17 cellular contexts compared by ENCODE assay signal in genomic region chr9:37425298-37425752, GRCh38. TPM values are rescaled to one million over a fixed set of nuclear protein-coding genes. Genes with fewer than 3 reads are reported as not detected.
DNase-seq lines count a peak whose midpoint lies in the region; ATAC-seq and TF ChIP-seq lines count a peak whose summit lies in the region.
"Had no signal": no experiment of that assay in that cellular context is flagged by ENCODE, and none has a peak within 500 bp of the region (broad histone marks: within the 10 kb centered on the region; RNA-seq: fewer than 3 reads in every experiment).

No MANE protein-coding gene starts in this region.

- H3K27ac Mint-ChIP-seq in chondrocyte (ENCODE audit: unreplicated experiment): peak overlapping the region; percentile 12
- H3K27ac Mint-ChIP-seq: natural killer cell, T-cell had no signal

- peaks cover 17% of the 10 kb centered on the region; the same call in 1 of the 2 replicates for H3K79me2 ChIP-seq in OCI-LY7 (ENCODE audit: insufficient read depth, low read depth, low read length)

- no peak overlapping the region for H3K4me3 Mint-ChIP-seq in chondrocyte (ENCODE audit: unreplicated experiment)
- H3K4me3 Mint-ChIP-seq: activated naive CD4-positive, alpha-beta T cell treated with anti-CD3 and anti-CD28 coated beads, Interleukin-2, amount 50 U/mL, for 24 hours; natural killer cell; T-cell had no signal

- H3K27ac ChIP-seq in OCI-LY7 (ENCODE audit: low read depth, low read length, poor library complexity, severe bottlenecking): no peak overlapping the region
- H3K27ac ChIP-seq: transverse colon had no signal

- intact Hi-C loops in OCI-LY7 (cut with micrococcal nuclease; ENCODE audit: unreplicated experiment): loop anchor here (10.0 kb wide), 1 partner anchor 661 kb away; no protein-coding TSS in a partner anchor
- intact Hi-C loops in posterior vena cava (cut with DNase I): no loop called here

- TF ChIP-seq CTCF in OCI-LY7 (conservative IDR thresholded peaks at IDR 0.05; ENCODE audit: low read length): no peak
- TF ChIP-seq CTCF in chondrocyte (IDR thresholded peaks at IDR 0.05): no peak

- no peaks in the 10 kb centered on the region for H3K27me3 Mint-ChIP-seq in chondrocyte (ENCODE audit: low read depth)
- H3K27me3 Mint-ChIP-seq: activated naive CD4-positive, alpha-beta T cell treated with anti-CD3 and anti-CD28 coated beads, Interleukin-2, amount 50 U/mL, for 24 hours; T-cell had no signal

- no peaks in the 10 kb centered on the region for H3K9me2 ChIP-seq in OCI-LY7 (ENCODE audit: insufficient read depth, low read length)

- no peak for ATAC-seq in GM19397 (IDR thresholded peaks at IDR 0.05; ENCODE audit: unreplicated experiment)
- ATAC-seq: activated CD4-positive, CD25-positive, alpha-beta regulatory T cell treated with anti-CD3 and anti-CD28 coated beads, Interleukin-2, amount 50 U/mL, for 24 hours; natural killer cell; T-cell had no signal

- H3K36me3 ChIP-seq in OCI-LY7 (ENCODE audit: insufficient read depth, low read length): peaks cover 64% of the 10 kb centered on the region

- no peaks in the 10 kb centered on the region for H3K9me3 ChIP-seq in OCI-LY7 (ENCODE audit: low read length)
- H3K9me3 ChIP-seq: transverse colon had no signal

- POLR2A ChIA-PET in OCI-LY7 (lab: Charles Lee): no interaction called here

- H3K4me2 ChIP-seq in OCI-LY7 (ENCODE audit: low read length): peak overlapping the region; percentile 74; the same call in 1 of the 2 replicates

- no peak overlapping the region for H2AFZ ChIP-seq in OCI-LY7 (ENCODE audit: low read length)

- no peaks in the 10 kb centered on the region for H4K20me1 ChIP-seq in OCI-LY7 (ENCODE audit: insufficient read depth, low read length)

- CTCF ChIA-PET in OCI-LY7 (lab: Charles Lee; ENCODE audit: unreplicated experiment): no interaction called here

- no peaks in the 10 kb centered on the region for H3K9me3 Mint-ChIP-seq in chondrocyte (ENCODE audit: low read depth)
- H3K9me3 Mint-ChIP-seq: activated naive CD4-positive, alpha-beta T cell treated with anti-CD3 and anti-CD28 coated beads, Interleukin-2, amount 50 U/mL, for 24 hours; natural killer cell; T-cell had no signal

- BruUV-seq in OCI-LY7 (replicated peaks; lab: Mats Ljungman, UMichigan): no TSS peak

- H3K4me3 ChIP-seq in OCI-LY7 (ENCODE audit: low read depth, low read length, poor library complexity, severe bottlenecking): no peak overlapping the region
- H3K4me3 ChIP-seq: transverse colon had no signal

- H3K36me3 Mint-ChIP-seq in chondrocyte (ENCODE audit: low read depth): peaks cover 16% of the 10 kb centered on the region
- H3K36me3 Mint-ChIP-seq: natural killer cell had no signal

- H3K4me1 Mint-ChIP-seq in chondrocyte (ENCODE audit: low read depth): peaks cover 25% of the 10 kb centered on the region

- DNase-seq in Daoy (ENCODE audit: low read depth) (peak; percentile 42), OCI-LY7 (ENCODE audit: low spot score) (no peak), chondrocyte (ENCODE audit: low spot score) (no peak), posterior vena cava (ENCODE audit: low spot score) (peak; percentile 76), SHP77 (lab: John Stamatoyannopoulos, UW) (no peak), DMS53 (lab: John Stamatoyannopoulos, UW) (no peak)
- DNase-seq in stimulated activated CD4-positive, alpha-beta T cell treated with anti-CD3 and anti-CD28 coated beads, Interleukin-4, amount 100 ng/mL, for 24 hours: no peak
- DNase-seq: MM.1S; natural killer cell; NCI-H2029; NCI-H526 treated with DMSO at 0.1 percent for 48 hours; stimulated activated CD4-positive, alpha-beta T cell treated with anti-CD3 and anti-CD28 coated beads, Interleukin-2, amount 100 ng/mL, for 48 hours; T-cell; transverse colon had no signal

- H3K4me1 ChIP-seq in OCI-LY7 (ENCODE audit: insufficient read depth, low read length, poor library complexity, severe bottlenecking): peaks cover 32% of the 10 kb centered on the region

RNA-seq across cellular contexts. Expression of gene GRHPR, which starts 2.8 kb away (rescaled TPM):
- total RNA-seq in Daoy (2014; rRNA removed; shearing (Covaris generic)): 93.3 and 104 TPM in 2 replicates
- 135 and 148 TPM in 2 replicates for total RNA-seq in OCI-LY7 (2014; rRNA removed; shearing (Covaris generic))
- total RNA-seq in OCI-LY7 (2022) (105 and 106 TPM in 2 replicates), chondrocyte (84.3 to 101 TPM (median 86.3 TPM) in 3 replicates), posterior vena cava (10 to 100 TPM; 59.0 to 70.6 TPM)

RNA-seq across cellular contexts. Expression of gene ZBTB5, which starts 39.9 kb away (rescaled TPM):
- total RNA-seq in Daoy (2014; rRNA removed; shearing (Covaris generic)): 9.8 and 12.7 TPM in 2 replicates
- total RNA-seq in OCI-LY7 (2014; rRNA removed; shearing (Covaris generic)): 27.9 and 31.9 TPM in 2 replicates
- 20.2 and 23.9 TPM in 2 replicates for total RNA-seq in OCI-LY7 (2022)
- total RNA-seq in chondrocyte: 14.1 to 15.3 TPM (median 14.5 TPM) in 3 replicates
- total RNA-seq in posterior vena cava: 1 to 10 TPM; 6.9 to 7.4 TPM

Comparison
In these comparisons a context has a peak if more than half of its experiments do, and no peak if none do; other contexts are left out.
1. DNase-seq: peak in Daoy (single experiment) and posterior vena cava (single experiment); none in OCI-LY7 (single experiment), chondrocyte (single experiment), SHP77 (0 of 2), DMS53 (single experiment) and stimulated activated CD4-positive, alpha-beta T cell treated with anti-CD3 and anti-CD28 coated beads, Interleukin-4, amount 100 ng/mL, for 24 hours (single experiment).